ENCODE assay signal across 17 cellular contexts in genomic region chr7:106348231-106348630, GRCh38.
DNase-seq lines count a peak whose midpoint lies in the region; ATAC-seq, FAIRE-seq and TF ChIP-seq lines count a peak whose summit lies in the region.
"Had no signal": no experiment of that assay in that cellular context is flagged by ENCODE, and none has a peak within 500 bp of the region (broad histone marks: within the 10 kb centered on the region; RNA-seq: fewer than 3 reads in every experiment).

No MANE protein-coding gene starts in this region.

- no peak overlapping the region for H3K4me3 ChIP-seq in CD8-positive, alpha-beta memory T cell (ENCODE audit: low read length)
- no peak overlapping the region for H3K4me3 ChIP-seq in pancreas

- H3K27me3 ChIP-seq in CD8-positive, alpha-beta memory T cell (ENCODE audit: insufficient read depth, low read length, poor library complexity, severe bottlenecking): no peaks in the 10 kb centered on the region
- H3K27me3 ChIP-seq in pancreas: no peaks in the 10 kb centered on the region

- no peak for FAIRE-seq in pancreas (lab: Jason Lieb, UNC)

- peaks cover 21% of the 10 kb centered on the region for H3K4me1 ChIP-seq in CD8-positive, alpha-beta memory T cell (ENCODE audit: insufficient read depth, low read length)
- no peaks in the 10 kb centered on the region for H3K4me1 ChIP-seq in pancreas
- H3K4me1 ChIP-seq: BE2C had no signal

- no peaks in the 10 kb centered on the region for H3K27me3 Mint-ChIP-seq in T-helper 2 cell treated with Interferon-gamma antibody and Interleukin-4, amounts not matched to agents 5 μg/mL and 100 μg/mL, for 36 hours (ENCODE audit: low read depth)
- peaks cover 0 to 5% of the 10 kb centered on the region in 2 donors for H3K27me3 Mint-ChIP-seq in natural killer cell treated with Interleukin-12 subunit alpha and Interleukin-12 subunit beta and Interleukin-15 and Interleukin-18, amount 100 ng/mL, for 72 hours
- peaks cover 12 to 22% of the 10 kb centered on the region in 2 donors for H3K27me3 Mint-ChIP-seq in natural killer cell (ENCODE audit: low read depth in 2 of 2)
- H3K27me3 Mint-ChIP-seq in activated T-helper 17 cell treated with anti-CD3 and anti-CD28 coated beads, Interleukin-2, amount 50 U/mL, for 72 hours: no peaks in the 10 kb centered on the region
- peaks cover 10 to 40% of the 10 kb centered on the region in 2 donors for H3K27me3 Mint-ChIP-seq in CD8-positive, alpha-beta memory T cell

- no peaks in the 10 kb centered on the region for H3K9me3 ChIP-seq in CD8-positive, alpha-beta memory T cell (ENCODE audit: low read length)
- H3K9me3 ChIP-seq in pancreas: no peaks in the 10 kb centered on the region
- H3K9me3 ChIP-seq: BE2C had no signal

- intact Hi-C loops in natural killer cell (cut with micrococcal nuclease) (no loop called here), pancreas (cut with DNase I) (no loop called here)

- H3K4me1 Mint-ChIP-seq in T-helper 2 cell treated with Interferon-gamma antibody and Interleukin-4, amounts not matched to agents 5 μg/mL and 100 μg/mL, for 36 hours (ENCODE audit: low read depth): peaks cover 39% of the 10 kb centered on the region
- peaks cover 47 to 56% of the 10 kb centered on the region in 2 donors for H3K4me1 Mint-ChIP-seq in natural killer cell treated with Interleukin-12 subunit alpha and Interleukin-12 subunit beta and Interleukin-15 and Interleukin-18, amount 100 ng/mL, for 72 hours (ENCODE audit: low read depth in 2 of 2)
- peaks cover 20 to 29% of the 10 kb centered on the region in 2 donors for H3K4me1 Mint-ChIP-seq in natural killer cell
- H3K4me1 Mint-ChIP-seq in activated T-helper 17 cell treated with anti-CD3 and anti-CD28 coated beads, Interleukin-2, amount 50 U/mL, for 72 hours: peaks cover 47% of the 10 kb centered on the region
- H3K4me1 Mint-ChIP-seq in CD8-positive, alpha-beta memory T cell: peaks cover 20 to 34% (median 29%) of the 10 kb centered on the region in 3 donors

- H3K27ac Mint-ChIP-seq in T-helper 2 cell treated with Interferon-gamma antibody and Interleukin-4, amounts not matched to agents 5 μg/mL and 100 μg/mL, for 36 hours: peak overlapping the region; percentile 22
- peak overlapping the region; percentile 100 for H3K27ac Mint-ChIP-seq in natural killer cell treated with Interleukin-12 subunit alpha and Interleukin-12 subunit beta and Interleukin-15 and Interleukin-18, amount 100 ng/mL, for 72 hours
- H3K27ac Mint-ChIP-seq in natural killer cell: no peak overlapping the region
- H3K27ac Mint-ChIP-seq in activated T-helper 17 cell treated with anti-CD3 and anti-CD28 coated beads, Interleukin-2, amount 50 U/mL, for 72 hours: peak overlapping the region; percentile 100
- H3K27ac Mint-ChIP-seq in CD8-positive, alpha-beta memory T cell: peak overlapping the region in 2 of 8 donors; percentile 14 to 33
- H3K27ac Mint-ChIP-seq: CD8-positive, alpha-beta T cell had no signal

- no peak overlapping the region for H3K27ac ChIP-seq in CD8-positive, alpha-beta memory T cell (ENCODE audit: low read depth, low read length)
- no peak overlapping the region for H3K27ac ChIP-seq in pancreas

- no peak for TF ChIP-seq CTCF in natural killer cell (IDR thresholded peaks at IDR 0.05)
- no peak for TF ChIP-seq CTCF in pancreas (IDR thresholded peaks at IDR 0.05)

- H3K36me3 Mint-ChIP-seq in T-helper 2 cell treated with Interferon-gamma antibody and Interleukin-4, amounts not matched to agents 5 μg/mL and 100 μg/mL, for 36 hours (ENCODE audit: low read depth): peaks cover 17% of the 10 kb centered on the region
- H3K36me3 Mint-ChIP-seq in natural killer cell treated with Interleukin-12 subunit alpha and Interleukin-12 subunit beta and Interleukin-15 and Interleukin-18, amount 100 ng/mL, for 72 hours: peaks cover 46% of the 10 kb centered on the region
- peaks cover 14% of the 10 kb centered on the region for H3K36me3 Mint-ChIP-seq in natural killer cell
- H3K36me3 Mint-ChIP-seq in activated T-helper 17 cell treated with anti-CD3 and anti-CD28 coated beads, Interleukin-2, amount 50 U/mL, for 72 hours (ENCODE audit: low read depth): peaks cover 21% of the 10 kb centered on the region
- H3K36me3 Mint-ChIP-seq in CD8-positive, alpha-beta memory T cell: peaks cover 0 to 18% (median 3%) of the 10 kb centered on the region in 3 donors
- H3K36me3 Mint-ChIP-seq: CD8-positive, alpha-beta T cell had no signal

- H3K36me3 ChIP-seq in CD8-positive, alpha-beta memory T cell (ENCODE audit: insufficient read depth, low read length): no peaks in the 10 kb centered on the region
- H3K36me3 ChIP-seq in pancreas: no peaks in the 10 kb centered on the region
- H3K36me3 ChIP-seq: BE2C had no signal

- ATAC-seq in natural killer cell treated with Interleukin-12 subunit alpha and Interleukin-12 subunit beta and Interleukin-15 and Interleukin-18, amount 100 ng/mL, for 72 hours: no peak
- ATAC-seq in natural killer cell (no peak), pancreas (no peak)
- no peak for ATAC-seq in activated T-helper 17 cell treated with anti-CD3 and anti-CD28 coated beads, Interleukin-2, amount 50 U/mL, for 72 hours (replicated peaks)
- ATAC-seq: CD8-positive, alpha-beta T cell had no signal

- POLR2A ChIA-PET in CD8-positive, alpha-beta memory T cell (lab: Charles Lee): no interaction called here

- peaks cover 34% of the 10 kb centered on the region for H3K9me3 Mint-ChIP-seq in T-helper 2 cell treated with Interferon-gamma antibody and Interleukin-4, amounts not matched to agents 5 μg/mL and 100 μg/mL, for 36 hours
- peaks cover 18% of the 10 kb centered on the region for H3K9me3 Mint-ChIP-seq in natural killer cell treated with Interleukin-12 subunit alpha and Interleukin-12 subunit beta and Interleukin-15 and Interleukin-18, amount 100 ng/mL, for 72 hours
- H3K9me3 Mint-ChIP-seq in natural killer cell: peaks cover 2 to 8% of the 10 kb centered on the region in 2 donors
- H3K9me3 Mint-ChIP-seq in activated T-helper 17 cell treated with anti-CD3 and anti-CD28 coated beads, Interleukin-2, amount 50 U/mL, for 72 hours: peaks cover 25% of the 10 kb centered on the region
- H3K9me3 Mint-ChIP-seq in CD8-positive, alpha-beta memory T cell: peaks cover 12 to 28% (median 24%) of the 10 kb centered on the region in 5 donors

- CTCF ChIA-PET in CD8-positive, alpha-beta memory T cell (lab: Charles Lee): no interaction called here

- no peak overlapping the region for H3K4me3 Mint-ChIP-seq in T-helper 2 cell treated with Interferon-gamma antibody and Interleukin-4, amounts not matched to agents 5 μg/mL and 100 μg/mL, for 36 hours
- H3K4me3 Mint-ChIP-seq in natural killer cell treated with Interleukin-12 subunit alpha and Interleukin-12 subunit beta and Interleukin-15 and Interleukin-18, amount 100 ng/mL, for 72 hours: peak overlapping the region; percentile 86
- no peak overlapping the region for H3K4me3 Mint-ChIP-seq in natural killer cell
- H3K4me3 Mint-ChIP-seq in activated T-helper 17 cell treated with anti-CD3 and anti-CD28 coated beads, Interleukin-2, amount 50 U/mL, for 72 hours: peak overlapping the region; percentile 81
- H3K4me3 Mint-ChIP-seq in CD8-positive, alpha-beta memory T cell: no peak overlapping the region
- H3K4me3 Mint-ChIP-seq: CD8-positive, alpha-beta T cell had no signal

- DNase-seq in T-helper 2 cell treated with Interferon-gamma antibody and Interleukin-4, amounts not matched to agents 5 μg/mL and 100 μg/mL, for 36 hours (ENCODE audit: low spot score): no peak
- DNase-seq in T-helper 2 cell (no peak), natural killer cell (no peak), NCI-H69 (lab: John Stamatoyannopoulos, UW) (no peak), pancreas (no peak)
- DNase-seq in natural killer cell treated with Interleukin-12 subunit alpha and Interleukin-12 subunit beta and Interleukin-15 and Interleukin-18, amount 100 ng/mL, for 72 hours (ENCODE audit: low spot score): no peak
- DNase-seq in CD8-positive, alpha-beta memory T cell: no peak
- DNase-seq: 8988T; BE2C; CD8-positive, alpha-beta T cell; DMS79 treated with DMSO at 0.1 percent for 48 hours; HCEC 1CT; NCI-H1092; NCI-H2081 treated with DMSO at 0.1 percent for 48 hours; NCI-H510A; NCI-H82 had no signal

Comparison
In these comparisons a context has a peak if more than half of its experiments do, and no peak if none do; other contexts are left out.
1. H3K27ac Mint-ChIP-seq: peak in T-helper 2 cell treated with Interferon-gamma antibody and Interleukin-4, amounts not matched to agents 5 μg/mL and 100 μg/mL, for 36 hours (single experiment), natural killer cell treated with Interleukin-12 subunit alpha and Interleukin-12 subunit beta and Interleukin-15 and Interleukin-18, amount 100 ng/mL, for 72 hours (2 of 2) and activated T-helper 17 cell treated with anti-CD3 and anti-CD28 coated beads, Interleukin-2, amount 50 U/mL, for 72 hours (single experiment); none in natural killer cell (0 of 2).
2. H3K4me3 Mint-ChIP-seq: peak in natural killer cell treated with Interleukin-12 subunit alpha and Interleukin-12 subunit beta and Interleukin-15 and Interleukin-18, amount 100 ng/mL, for 72 hours (single experiment) and activated T-helper 17 cell treated with anti-CD3 and anti-CD28 coated beads, Interleukin-2, amount 50 U/mL, for 72 hours (single experiment); none in T-helper 2 cell treated with Interferon-gamma antibody and Interleukin-4, amounts not matched to agents 5 μg/mL and 100 μg/mL, for 36 hours (single experiment), natural killer cell (single experiment) and CD8-positive, alpha-beta memory T cell (0 of 7).